Comparison of ENCODE assay signal across 2 cellular contexts in genomic region chr9:98750396-98751060, GRCh38.
A peak's percentile ranks its signal among the peaks of the same experiment; 100 is the strongest.
TF ChIP-seq lines count a peak whose summit lies in the region.

No MANE protein-coding gene starts in this region.

TF ChIP-seq in HepG2, 621 proteins besides CTCF, POLR2A, EP300 and RAD21:
- TF ChIP-seq SIX4 (CRISPR knock-in tag; IDR thresholded peaks at IDR 0.05) (no peak), CEBPB (IDR thresholded peaks at IDR 0.05; ENCODE audit: borderline replicate concordance, low read depth, low read length) (0 out of 2 replicates have a peak, but pooled peaks have one; percentile 17)
- TF ChIP-seq, protein P1, sequence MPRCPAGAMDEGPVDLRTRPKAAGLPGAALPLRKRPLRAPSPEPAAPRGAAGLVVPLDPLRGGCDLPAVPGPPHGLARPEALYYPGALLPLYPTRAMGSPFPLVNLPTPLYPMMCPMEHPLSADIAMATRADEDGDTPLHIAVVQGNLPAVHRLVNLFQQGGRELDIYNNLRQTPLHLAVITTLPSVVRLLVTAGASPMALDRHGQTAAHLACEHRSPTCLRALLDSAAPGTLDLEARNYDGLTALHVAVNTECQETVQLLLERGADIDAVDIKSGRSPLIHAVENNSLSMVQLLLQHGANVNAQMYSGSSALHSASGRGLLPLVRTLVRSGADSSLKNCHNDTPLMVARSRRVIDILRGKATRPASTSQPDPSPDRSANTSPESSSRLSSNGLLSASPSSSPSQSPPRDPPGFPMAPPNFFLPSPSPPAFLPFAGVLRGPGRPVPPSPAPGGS (CRISPR knock-in tag; IDR thresholded peaks at IDR 0.05) = no peak
TF ChIP-seq in HepG2: peak in this region for 1.

TF ChIP-seq in HEK293T, 16 proteins besides CTCF, POLR2A, EP300 and RAD21:
- TF ChIP-seq SUZ12 (IDR thresholded peaks at IDR 0.05) (no peak), SP1 (IDR thresholded peaks at IDR 0.05) (no peak)
